Comparison of ENCODE assay signal across 20 cellular contexts in the genomic region with DNA sequence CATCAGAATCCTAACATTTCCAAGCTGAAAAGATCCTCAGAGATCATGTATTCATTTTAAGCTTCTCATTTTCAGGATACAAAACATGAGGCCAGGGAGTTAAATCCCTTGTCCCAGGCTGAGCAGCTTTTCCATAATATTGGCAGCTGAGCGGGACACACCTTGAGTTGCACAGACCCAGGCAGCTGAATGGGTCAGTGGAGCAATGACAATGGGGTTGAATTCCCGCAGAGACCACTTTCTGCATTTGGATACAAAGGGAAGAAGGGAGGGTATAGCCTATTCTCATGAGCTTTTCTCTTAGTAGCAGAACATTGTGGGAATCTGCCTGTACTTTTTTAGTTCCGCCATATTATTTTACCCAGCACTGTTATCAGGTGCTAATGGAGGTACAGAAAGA. TPM values are rescaled to one million over a fixed set of nuclear protein-coding genes. Genes with fewer than 3 reads are reported as not detected.
DNase-seq lines count a peak whose midpoint lies in the region; FAIRE-seq and TF ChIP-seq lines count a peak whose summit lies in the region.
"Had no signal": no experiment of that assay in that cellular context is flagged by ENCODE, and none has a peak within 500 bp of the region (broad histone marks: within the 10 kb centered on the region; RNA-seq: fewer than 3 reads in every experiment).

No MANE protein-coding gene starts in this region.

- H2BK5ac ChIP-seq in H1 (ENCODE audit: low read depth, low read length), result no peak overlapping the region

- TF ChIP-seq EP300 in H1 (IDR thresholded peaks at IDR 0.05; ENCODE audit: borderline replicate concordance in 1 of 2, low read depth in 2 of 2, low read length in 2 of 2), result no peak

- H3K36me3 ChIP-seq in GM23248 (ENCODE audit: low read depth) (no peaks in the 10 kb centered on the region), HUES48 (ENCODE audit: control insufficient read depth, insufficient read depth, low read length) (no peaks in the 10 kb centered on the region), H1 (ENCODE audit: control insufficient read depth in 2 of 4, insufficient read depth in 4 of 4, low read length in 3 of 4) (no peaks in the 10 kb centered on the region), neural progenitor cell (no peaks in the 10 kb centered on the region)

- H3K18ac ChIP-seq in H1 (ENCODE audit: extremely low read depth, low read length), result no peak overlapping the region

- no peak overlapping the region for H3K14ac ChIP-seq in H1 (ENCODE audit: insufficient read length)

- H3K4me2 ChIP-seq in GM23248 (ENCODE audit: unreplicated experiment) (peak overlapping the region; percentile 44), H1 (ENCODE audit: insufficient read depth in 1 of 2, low read depth in 2 of 2, low read length in 2 of 2) (no peak overlapping the region), neural progenitor cell (no peak overlapping the region)

- no peak overlapping the region for H2BK15ac ChIP-seq in H1 (ENCODE audit: low read length)

- H3K4me1 Mint-ChIP-seq in neural progenitor cell, result peaks cover 6% of the 10 kb centered on the region

- no peaks in the 10 kb centered on the region for H3K27me3 Mint-ChIP-seq in neural progenitor cell (ENCODE audit: insufficient read depth, low read depth)

- H4K8ac ChIP-seq in H1 (ENCODE audit: extremely low read depth, insufficient read depth, low read length), result no peak overlapping the region

- H3K4me1 ChIP-seq in GM23248 (ENCODE audit: insufficient read depth) (peaks cover 63% of the 10 kb centered on the region), HUES48 (ENCODE audit: control insufficient read depth, insufficient read depth, low read length) (peaks cover 28% of the 10 kb centered on the region), H1 (replicated peaks in 1 of 4; ENCODE audit: control insufficient read depth in 3 of 4, insufficient read depth in 4 of 4, low read length in 3 of 4) (peaks cover 6 to 15% (median 7%) of the 10 kb centered on the region in 4 experiments; a peak in 5 of 7 replicates), neural progenitor cell (peaks cover 11% of the 10 kb centered on the region)

- CTCF ChIA-PET in H1 (lab: Charles Lee; ENCODE audit: partially characterized antibody), result interaction anchor here (1.2 to 1.6 kb wide), 6 partner anchors 22 to 170 kb away, joined by 3 to 6 read pairs (median 4); no protein-coding TSS in a partner anchor

- H4K20me1 ChIP-seq in GM23248 (ENCODE audit: insufficient read depth), result no peaks in the 10 kb centered on the region
- H4K20me1 ChIP-seq in H1 (replicated peaks in 1 of 2; ENCODE audit: control insufficient read depth in 1 of 2, insufficient read depth in 2 of 2, low read length in 2 of 2), result no peaks in the 10 kb centered on the region
- H4K20me1 ChIP-seq in neural progenitor cell (ENCODE audit: low read depth), result no peaks in the 10 kb centered on the region

- 82 to 89% methylated on average over 3 of the region's 3 CpGs for WGBS in GM23248 (ENCODE audit: low coverage in 1 of 2, low lambda C conversion rate in 2 of 2, missing lambda C conversion rate in 2 of 2), 2 experiments
- 87% methylated on average over 3 of the region's 3 CpGs; no CpG with 5 or more reads in 1 of the 2 experiments for WGBS in H1 (ENCODE audit: extremely low coverage in 1 of 2, insufficient coverage in 1 of 2, insufficient read length in 1 of 2, insufficient replicate concordance in 2 of 2, low coverage in 1 of 2, low lambda C conversion rate in 2 of 2, missing lambda C conversion rate in 1 of 2), 2 experiments

- H3K79me2 ChIP-seq in GM23248 (ENCODE audit: insufficient read depth) (no peaks in the 10 kb centered on the region), H1 (ENCODE audit: control insufficient read depth in 1 of 2, insufficient read depth in 2 of 2, low read length in 2 of 2) (no peaks in the 10 kb centered on the region), neural progenitor cell (ENCODE audit: low read depth) (no peaks in the 10 kb centered on the region)

- no peak overlapping the region for H4K5ac ChIP-seq in H1 (ENCODE audit: insufficient read length, low read depth, low read length)

- no peaks in the 10 kb centered on the region for H3K9me3 Mint-ChIP-seq in neural progenitor cell

- H2BK12ac ChIP-seq in H1 (ENCODE audit: low read depth, low read length), result no peak overlapping the region

- H3K79me1 ChIP-seq in H1 (ENCODE audit: low read depth, low read length), result no peaks in the 10 kb centered on the region

- H4K91ac ChIP-seq in H1 (replicated peaks; ENCODE audit: insufficient read length, low read length), result no peak overlapping the region

- H3K27ac ChIP-seq in GM23248 (peak overlapping the region; percentile 97), HUES48 (ENCODE audit: low read depth, low read length) (peak overlapping the region; percentile 7), H1 (ENCODE audit: low read depth, low read length) (no peak overlapping the region), neural progenitor cell (no peak overlapping the region)
- H3K27ac ChIP-seq: HL-60 had no signal

- H3K9me2 ChIP-seq in GM23248 (ENCODE audit: insufficient read depth), result no peaks in the 10 kb centered on the region

- no peak overlapping the region for H3K23ac ChIP-seq in H1 (ENCODE audit: insufficient read length)

- no peak for TF ChIP-seq CTCF in H1 (IDR thresholded peaks at IDR 0.05; ENCODE audit: control extremely low read depth in 1 of 3, insufficient read depth in 1 of 3, low read depth in 1 of 3, low read length in 3 of 3)
- TF ChIP-seq CTCF in neural progenitor cell (IDR thresholded peaks at IDR 0.05), result no peak

- TF ChIP-seq RAD21 in H1 (IDR thresholded peaks at IDR 0.05 in 1 of 2, conservative IDR thresholded peaks at IDR 0.05 in 1 of 2; ENCODE audit: low read depth in 2 of 2, low read length in 2 of 2), result no peak

- H3K27ac Mint-ChIP-seq in neural progenitor cell, result no peak overlapping the region
- H3K27ac Mint-ChIP-seq: B cell, CD14-positive monocyte had no signal

- H3K9ac ChIP-seq in GM23248, result peak overlapping the region; percentile 77
- H3K9ac ChIP-seq in HUES48 (ENCODE audit: low read depth, low read length), result no peak overlapping the region
- H3K9ac ChIP-seq in H1 (replicated peaks in 1 of 4; ENCODE audit: extremely low read depth in 1 of 4, low read depth in 3 of 4, low read length in 3 of 4), result no peak overlapping the region
- H3K9ac ChIP-seq in neural progenitor cell, result no peak overlapping the region

- no peak overlapping the region for H2BK120ac ChIP-seq in H1 (replicated peaks; ENCODE audit: low read depth, low read length)

- H3F3A ChIP-seq in GM23248 (ENCODE audit: insufficient read depth) (peaks cover 57% of the 10 kb centered on the region), neural progenitor cell (ENCODE audit: low read depth) (peaks cover 12% of the 10 kb centered on the region)

- peak overlapping the region; percentile 36; the same call in 1 of the 2 replicates for H2AFZ ChIP-seq in GM23248
- no peak overlapping the region for H2AFZ ChIP-seq in H1 (ENCODE audit: low read length)
- H2AFZ ChIP-seq in neural progenitor cell (replicated peaks), result no peak overlapping the region

- H3K36me3 Mint-ChIP-seq in neural progenitor cell, result peaks cover 4% of the 10 kb centered on the region
- H3K36me3 Mint-ChIP-seq: CD14-positive monocyte had no signal

- in situ Hi-C loops in GM23248 (cut with MboI), result no loop called here

- FAIRE-seq in H1 (lab: Jason Lieb, UNC), result peak; percentile 62
- FAIRE-seq: A204.1 had no signal

- H3K4me3 Mint-ChIP-seq in neural progenitor cell, result no peak overlapping the region
- H3K4me3 Mint-ChIP-seq: B cell, CD14-positive monocyte had no signal

- H3K4ac ChIP-seq in H1 (replicated peaks; ENCODE audit: insufficient read length, low read depth, low read length), result no peak overlapping the region

- POLR2A ChIA-PET in H1 (lab: Charles Lee; ENCODE audit: partially characterized antibody), result interaction anchor here (1.0 kb wide), 1 partner anchor 10 kb away, joined by 4 read pairs; no protein-coding TSS in a partner anchor

- no peak overlapping the region for H2AK5ac ChIP-seq in H1 (ENCODE audit: low read depth, low read length)

- H3K9me3 ChIP-seq in GM23248 (ENCODE audit: low read depth) (no peaks in the 10 kb centered on the region), HUES48 (ENCODE audit: control insufficient read depth, insufficient read depth, low read length) (no peaks in the 10 kb centered on the region), H1 (ENCODE audit: insufficient read depth in 2 of 2, low read depth in 1 of 2, low read length in 1 of 2) (no peaks in the 10 kb centered on the region), neural progenitor cell (ENCODE audit: low read depth) (no peaks in the 10 kb centered on the region)

- DNase-seq in GM23248, result no peak
- DNase-seq in H1 (ENCODE audit: low read depth in 1 of 2, low spot score in 2 of 2), result no peak
- peak; percentile 28 for DNase-seq in neural progenitor cell (ENCODE audit: low spot score)
- DNase-seq in DMS 273 (lab: John Stamatoyannopoulos, UW; ENCODE audit: unreplicated experiment), result no peak
- DNase-seq in SW480 (ENCODE audit: low spot score), result no peak
- no peak for DNase-seq in stimulated activated naive CD4-positive, alpha-beta T cell (lab: John Stamatoyannopoulos, UW)
- no peak for DNase-seq in SHP77 (lab: John Stamatoyannopoulos, UW)
- DNase-seq: DMS 273 treated with DMSO at 0.1 percent for 48 hours, DMS79 treated with DMSO at 0.1 percent for 48 hours, KG1, NCI-H1092 treated with DMSO at 0.1 percent for 48 hours, NCI-H1436 treated with DMSO at 0.1 percent for 48 hours, NCI-H1930, NCI-H510A treated with DMSO at 0.1 percent for 48 hours, NCI-H748 treated with DMSO at 0.1 percent for 48 hours had no signal

- TF ChIP-seq POLR2A in H1 (IDR thresholded peaks at IDR 0.05; ENCODE audit: control extremely low read depth in 1 of 2, low read depth in 2 of 2, low read length in 2 of 2), result no peak

- no peaks in the 10 kb centered on the region for H3K23me2 ChIP-seq in H1 (ENCODE audit: low read depth, low read length)

- H3K56ac ChIP-seq in H1 (replicated peaks; ENCODE audit: insufficient read length, low read depth, low read length), result no peak overlapping the region

- H3K27me3 ChIP-seq in GM23248 (replicated peaks; ENCODE audit: insufficient read depth) (no peaks in the 10 kb centered on the region), HUES48 (ENCODE audit: control insufficient read depth, insufficient read depth, low read length) (peaks cover 6% of the 10 kb centered on the region; the same call in 1 of the 2 replicates), H1 (replicated peaks in 1 of 4; ENCODE audit: control insufficient read depth in 3 of 4, extremely low read depth in 1 of 4, insufficient read depth in 3 of 4, low read length in 3 of 4) (no peaks in the 10 kb centered on the region), neural progenitor cell (no peaks in the 10 kb centered on the region)

- H3K4me3 ChIP-seq in GM23248, result peak overlapping the region; percentile 20; the same call in 1 of the 2 replicates
- H3K4me3 ChIP-seq in HUES48 (ENCODE audit: low read depth, low read length), result no peak overlapping the region
- H3K4me3 ChIP-seq in H1 (ENCODE audit: extremely low read depth in 1 of 4, insufficient read depth in 2 of 4, low read depth in 3 of 4, low read length in 4 of 4), result no peak overlapping the region
- H3K4me3 ChIP-seq in neural progenitor cell, result no peak overlapping the region

- no peak overlapping the region for H2BK20ac ChIP-seq in H1 (ENCODE audit: low read length)

RNA-seq across cellular contexts. Expression of gene PRR15, which starts 49.5 kb away (rescaled TPM):
- total RNA-seq in GM23248 (2014; rRNA removed; shearing (Covaris generic)), result 6.1 and 11.5 TPM in 2 replicates
- polyA plus RNA-seq in GM23248 (2016; fragmentation: Nextera tagmentation; extraction: Ambion mirVana) (9.2 and 11.5 TPM in 2 replicates), H1 (2011; rRNA removed) (4.9 and 8.4 TPM in 2 replicates)
- 7.9 and 10.1 TPM in 2 replicates for total RNA-seq in H1 (2021; fragmentation: NEBNext Ultra II Directional; extraction: Animal tissue kit (Norgen Biotek cat#: 25700))
- 7.1 TPM for polyA plus RNA-seq in H1 (2011; cell fraction: cytosol; rRNA removed)
- polyA plus RNA-seq in H1 (2011; cell fraction: nucleus; rRNA removed), result 5.7 TPM
- polyA plus RNA-seq in H1 (2012, experiment 1 of 2), result 4.4 to 6.0 TPM (median 5.6 TPM) in 4 replicates
- 8.9 TPM for polyA plus RNA-seq in H1 (2012, experiment 2 of 2)
- polyA plus RNA-seq in H1 (2013, experiment 1 of 2), result 7.3 TPM
- 7.7 TPM for polyA plus RNA-seq in H1 (2013, experiment 2 of 2)
- polyA minus RNA-seq in H1 (2011; rRNA and poly(A)+ RNA removed), result 1.9 and 2.2 TPM in 2 replicates
- polyA minus RNA-seq in H1 (2011; cell fraction: cytosol; rRNA and poly(A)+ RNA removed), result 4.4 TPM
- 4.6 TPM for polyA minus RNA-seq in H1 (2011; cell fraction: nucleus; rRNA and poly(A)+ RNA removed)
- 0.77 and 1.7 TPM in 2 replicates for total RNA-seq in neural progenitor cell (ENCODE audit: low replicate concordance)
- total RNA-seq: B cell had no signal
- polyA plus RNA-seq: CD14-positive monocyte had no signal

Comparison
In these comparisons a context has a peak if more than half of its experiments do, and no peak if none do; other contexts are left out.
1. H3K27ac ChIP-seq: peak in GM23248 (single experiment) and HUES48 (single experiment); none in H1 (single experiment) and neural progenitor cell (single experiment).